ENCODE assay signal across 21 cellular contexts in the genomic region with DNA sequence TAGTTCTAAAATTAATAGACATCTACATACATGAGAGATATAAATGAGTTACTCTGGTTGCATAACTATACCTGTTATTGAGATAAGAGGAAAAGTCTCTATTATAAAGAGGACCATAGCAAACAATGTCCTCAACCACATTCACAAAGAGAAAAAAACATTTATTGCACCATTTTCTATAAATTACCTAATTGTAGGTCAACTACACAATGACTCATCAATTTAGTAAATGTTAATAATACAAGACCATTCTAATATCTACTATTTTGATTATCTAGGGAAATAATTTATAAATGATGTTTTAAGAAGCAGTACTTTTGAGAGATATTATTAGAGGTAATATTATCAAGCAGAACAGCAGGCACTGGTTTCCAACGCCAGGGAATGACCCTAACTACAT.
DNase-seq lines count a peak whose midpoint lies in the region; ATAC-seq, FAIRE-seq and TF ChIP-seq lines count a peak whose summit lies in the region.
"Had no signal": no experiment of that assay in that cellular context is flagged by ENCODE, and none has a peak within 500 bp of the region (broad histone marks: within the 10 kb centered on the region; RNA-seq: fewer than 3 reads in every experiment).

No MANE protein-coding gene starts in this region.

- TF ChIP-seq POLR2A in HepG2 (IDR thresholded peaks at IDR 0.05; ENCODE audit: insufficient read depth in 1 of 2, low read depth in 2 of 2, low read length in 2 of 2) (no peak), right lobe of liver (IDR thresholded peaks at IDR 0.05) (no peak), K562 (conservative IDR thresholded peaks at IDR 0.05) (no peak), testis (IDR thresholded peaks at IDR 0.05) (no peak)

- 30% methylated on average over 1 of the region's 1 CpG for WGBS in HepG2 (ENCODE audit: low lambda C conversion rate)
- WGBS in right lobe of liver (ENCODE audit: insufficient coverage, low coverage, low lambda C conversion rate, missing lambda C conversion rate) = 89% methylated on average over 1 of the region's 1 CpG
- 0% methylated on average over 1 of the region's 1 CpG for WGBS in K562 (ENCODE audit: insufficient coverage, low coverage, missing lambda C conversion rate)
- WGBS in testis, 2 donors = 77 to 78% methylated on average over 1 of the region's 1 CpG

- no peak for DNase-seq in HepG2 (ENCODE audit: low spot score)
- DNase-seq in right lobe of liver = no peak
- DNase-seq in K562 (ENCODE audit: extremely low read depth in 1 of 4, low spot score in 3 of 4) = no peak
- no peak for DNase-seq in testis
- no peak for DNase-seq in activated CD8-positive, alpha-beta memory T cell treated with anti-CD3 and anti-CD28 coated beads for 24 hours
- DNase-seq in activated CD4-positive, alpha-beta T cell treated with anti-CD3 and anti-CD28 coated beads, Interleukin-2, amount 50 U/mL, for 1 hour = no peak
- DNase-seq: ACHN; AML-193; Caco-2; Calu3; CD4-positive, alpha-beta T cell; CD8-positive, alpha-beta T cell; DMS79 treated with DMSO at 0.1 percent for 48 hours; GF-D8 had no signal

- H3K9me3 ChIP-seq in HepG2 (ENCODE audit: low read length) (peaks cover 52% of the 10 kb centered on the region), right lobe of liver (no peaks in the 10 kb centered on the region), K562 (replicated peaks; ENCODE audit: control insufficient read depth, insufficient read depth, low read depth, low read length) (no peaks in the 10 kb centered on the region; the same call in 1 of the 2 replicates), testis (no peaks in the 10 kb centered on the region)
- H3K9me3 ChIP-seq: BLaER1 treated with 17β-estradiol and CSF1 and Interleukin-3, amounts not matched to agents 10 nM and 100 nM; Caco-2 had no signal

- BruUV-seq in HepG2 (replicated peaks; lab: Mats Ljungman, UMichigan) (no TSS peak), K562 (replicated peaks; lab: Mats Ljungman, UMichigan) (no TSS peak)

- no peak for ATAC-seq in HepG2
- ATAC-seq in right lobe of liver = no peak
- no peak for ATAC-seq in K562
- ATAC-seq: CD8-positive, alpha-beta T cell had no signal

- H3K36me3 ChIP-seq in HepG2 (replicated peaks in 1 of 2; ENCODE audit: control insufficient read depth in 1 of 2, insufficient read depth in 2 of 2, low read length in 2 of 2) (no peaks in the 10 kb centered on the region), right lobe of liver (no peaks in the 10 kb centered on the region), K562 (ENCODE audit: control insufficient read depth, insufficient read depth, low read length) (no peaks in the 10 kb centered on the region), testis (ENCODE audit: low read depth, missing control alignments) (no peaks in the 10 kb centered on the region)
- H3K36me3 ChIP-seq: BLaER1 treated with 17β-estradiol and CSF1 and Interleukin-3, amounts not matched to agents 10 nM and 100 nM had no signal

- no peak overlapping the region for H3K27ac ChIP-seq in HepG2 (ENCODE audit: extremely low read length, insufficient read depth, low read length)
- H3K27ac ChIP-seq in right lobe of liver = peak overlapping the region in 1 of 3 donors; percentile 16
- no peak overlapping the region for H3K27ac ChIP-seq in K562 (ENCODE audit: extremely low read depth, low read depth, low read length)
- peak overlapping the region; percentile 32 to 64 for H3K27ac ChIP-seq in testis
- H3K27ac ChIP-seq: 22Rv1; BLaER1 treated with 17β-estradiol and CSF1 and Interleukin-3, amounts not matched to agents 10 nM and 100 nM; C4-2B had no signal

- no peak overlapping the region for H2AFZ ChIP-seq in HepG2 (ENCODE audit: low read length)
- H2AFZ ChIP-seq in K562 (ENCODE audit: low read depth, low read length) = no peak overlapping the region

- in situ Hi-C loops in HepG2 (cut with HindIII; ENCODE audit: extremely low pct_ligation_motif_present, low pct_unique_long_range_greater_than_20kb) (loop anchor here (25.0 kb wide), 2 partner anchors 397 to 747 kb away; no protein-coding TSS in a partner anchor), K562 (cut with MboI) (loop anchor here (25.0 kb wide), 1 partner anchor 747 kb away; no protein-coding TSS in a partner anchor)

- CTCF ChIA-PET in HepG2 (lab: Yijun Ruan, JAX; ENCODE audit: low intra/inter-chr PET ratio, low total read pairs) (no interaction called here), K562 (lab: Yijun Ruan, JAX; ENCODE audit: low intra/inter-chr PET ratio) (no interaction called here)

- H3K4me1 ChIP-seq in HepG2 (ENCODE audit: insufficient read depth, low read length) = no peaks in the 10 kb centered on the region
- H3K4me1 ChIP-seq in right lobe of liver = peaks cover 0 to 11% (median 0%) of the 10 kb centered on the region in 4 donors
- H3K4me1 ChIP-seq in K562 (replicated peaks in 1 of 2; ENCODE audit: control insufficient read depth in 2 of 2, insufficient read depth in 2 of 2, low read length in 2 of 2) = no peaks in the 10 kb centered on the region
- H3K4me1 ChIP-seq in testis = peaks cover 3% of the 10 kb centered on the region
- H3K4me1 ChIP-seq: BLaER1 treated with 17β-estradiol and CSF1 and Interleukin-3, amounts not matched to agents 10 nM and 100 nM; Caco-2 had no signal

- FAIRE-seq in HepG2 (lab: Jason Lieb, UNC) (no peak), K562 (lab: Jason Lieb, UNC) (no peak)
- FAIRE-seq: D721Med, G401.6, GM12891, GM19239 had no signal

- H3K4me3 ChIP-seq in HepG2 (replicated peaks in 1 of 3; ENCODE audit: insufficient read depth in 1 of 3, low read depth in 2 of 3, low read length in 3 of 3) (no peak overlapping the region), right lobe of liver (no peak overlapping the region), K562 (no peak overlapping the region), testis (no peak overlapping the region)
- H3K4me3 ChIP-seq: BLaER1 treated with 17β-estradiol and CSF1 and Interleukin-3, amounts not matched to agents 10 nM and 100 nM had no signal

- H3K27me3 ChIP-seq in HepG2 (ENCODE audit: control insufficient read depth in 1 of 2, insufficient read depth in 2 of 2, low read length in 2 of 2) (no peaks in the 10 kb centered on the region), right lobe of liver (no peaks in the 10 kb centered on the region), K562 (ENCODE audit: control insufficient read depth in 2 of 2, insufficient read depth in 2 of 2, low read length in 2 of 2) (no peaks in the 10 kb centered on the region), testis (no peaks in the 10 kb centered on the region)
- H3K27me3 ChIP-seq: BLaER1 treated with 17β-estradiol and CSF1 and Interleukin-3, amounts not matched to agents 10 nM and 100 nM had no signal

- intact Hi-C loops in HepG2 (cut with micrococcal nuclease; ENCODE audit: unreplicated experiment) (no loop called here), right lobe of liver (cut with DNase I) (no loop called here), K562 (cut with micrococcal nuclease) (no loop called here), testis (cut with DNase I; ENCODE audit: low total_unique reads) (no loop called here)

- H3K9ac ChIP-seq in HepG2 (ENCODE audit: insufficient read depth, low read depth, low read length) (no peak overlapping the region), K562 (ENCODE audit: insufficient read depth in 1 of 2, low read depth in 2 of 2, low read length in 2 of 2) (no peak overlapping the region)
- H3K9ac ChIP-seq: BLaER1 treated with 17β-estradiol and CSF1 and Interleukin-3, amounts not matched to agents 10 nM and 100 nM had no signal

- no peaks in the 10 kb centered on the region for H3K9me1 ChIP-seq in K562 (ENCODE audit: control insufficient read depth, insufficient read depth, low read length)

- TF ChIP-seq CTCF in HepG2 (CRISPR knock-in tag; IDR thresholded peaks at IDR 0.05) = no peak
- TF ChIP-seq CTCF in right lobe of liver (IDR thresholded peaks at IDR 0.05) = no peak
- no peak for TF ChIP-seq CTCF in K562 (IDR thresholded peaks at IDR 0.05 in 2 of 3, conservative IDR thresholded peaks at IDR 0.05 in 1 of 3; ENCODE audit: insufficient read depth in 2 of 3, low read depth in 1 of 3, low read length in 3 of 3)
- no peak for TF ChIP-seq CTCF in testis (IDR thresholded peaks at IDR 0.05)

- H3K79me2 ChIP-seq in HepG2 (ENCODE audit: insufficient read depth, low read length) = no peaks in the 10 kb centered on the region
- no peaks in the 10 kb centered on the region for H3K79me2 ChIP-seq in K562 (ENCODE audit: control insufficient read depth, insufficient read depth, low read length)

- no peaks in the 10 kb centered on the region for H4K20me1 ChIP-seq in HepG2 (ENCODE audit: insufficient read depth, low read length)
- H4K20me1 ChIP-seq in K562 (replicated peaks; ENCODE audit: control insufficient read depth, insufficient read depth, low read length) = no peaks in the 10 kb centered on the region
- H4K20me1 ChIP-seq: BLaER1 treated with 17β-estradiol and CSF1 and Interleukin-3, amounts not matched to agents 10 nM and 100 nM had no signal

- no peak for TF ChIP-seq RAD21 in HepG2 (CRISPR knock-in tag; IDR thresholded peaks at IDR 0.05)
- no peak for TF ChIP-seq RAD21 in K562 (CRISPR knock-in tag; conservative IDR thresholded peaks at IDR 0.05 in 1 of 2, IDR thresholded peaks at IDR 0.05 in 1 of 2)

- POLR2A ChIA-PET in HepG2 (lab: Yijun Ruan, JAX) = no interaction called here
- POLR2A ChIA-PET in K562 (lab: Yijun Ruan, JAX) = no interaction called here

- no peak overlapping the region for H3K4me2 ChIP-seq in HepG2 (ENCODE audit: low read depth, low read length)
- H3K4me2 ChIP-seq in K562 (ENCODE audit: insufficient read depth, low read length) = no peak overlapping the region
- H3K4me2 ChIP-seq: BLaER1 treated with 17β-estradiol and CSF1 and Interleukin-3, amounts not matched to agents 10 nM and 100 nM had no signal

- TF ChIP-seq EP300 in HepG2 (IDR thresholded peaks at IDR 0.05; ENCODE audit: low read depth in 2 of 2, low read length in 2 of 2) (no peak), HepG2 (CRISPR knock-in tag; IDR thresholded peaks at IDR 0.05; ENCODE audit: borderline replicate concordance) (no peak), K562 (IDR thresholded peaks at IDR 0.05; ENCODE audit: low read length) (no peak)

TF ChIP-seq in HepG2, 621 proteins besides CTCF, POLR2A, EP300 and RAD21:
- TF ChIP-seq CHD2 (IDR thresholded peaks at IDR 0.05; ENCODE audit: low read depth, low read length) (no peak), ZFP62 (CRISPR knock-in tag; IDR thresholded peaks at IDR 0.05) (no peak), ZFYVE20 (CRISPR knock-in tag; IDR thresholded peaks at IDR 0.05; ENCODE audit: borderline replicate concordance, low read depth) (no peak), NFE2L2 (IDR thresholded peaks at IDR 0.05; ENCODE audit: low read length) (peak; percentile 70; the same call in 1 of the 2 replicates), WIZ (CRISPR knock-in tag; IDR thresholded peaks at IDR 0.05) (no peak)

TF ChIP-seq in K562, 482 proteins besides CTCF, POLR2A, EP300 and RAD21 (continues in another document):
- TF ChIP-seq NFE2L1 (tag; IDR thresholded peaks at IDR 0.05; ENCODE audit: borderline replicate concordance, low read depth) (peak; percentile 47; the same call in 1 of the 2 replicates), MAFG (tag; conservative IDR thresholded peaks at IDR 0.05) (peak; percentile 40; the same call in 1 of the 2 replicates)

Comparison
In these comparisons a context has a peak if more than half of its experiments do, and no peak if none do; other contexts are left out.
1. H3K27ac ChIP-seq: peak in testis (2 of 2); none in HepG2 (single experiment) and K562 (single experiment).